Comparison of ENCODE assay signal across 8 cellular contexts in the genomic region with DNA sequence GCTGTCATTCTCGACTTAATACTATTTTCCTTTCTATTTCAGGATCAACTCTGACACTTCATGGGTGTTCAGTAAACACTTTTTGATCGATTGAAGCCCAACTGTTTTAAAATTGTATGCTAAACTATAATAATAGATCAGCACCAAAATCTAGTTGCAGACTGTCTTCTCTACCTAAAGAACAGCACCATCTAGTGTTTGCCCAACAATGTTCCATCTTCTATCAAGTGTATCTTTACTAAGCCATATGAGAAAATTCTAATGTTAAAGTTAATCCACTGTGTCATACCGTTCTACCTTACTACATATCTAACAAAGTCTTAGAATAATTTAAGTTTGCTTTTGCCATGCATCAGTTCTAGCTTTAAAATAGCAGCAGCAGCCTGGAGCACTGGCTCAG.
DNase-seq lines count a peak whose midpoint lies in the region; ATAC-seq and TF ChIP-seq lines count a peak whose summit lies in the region.

No MANE protein-coding gene starts in this region.

- no peak overlapping the region for H3K4me2 ChIP-seq in OCI-LY1 (ENCODE audit: low read length)

- intact Hi-C loops in gastrocnemius medialis (cut with DNase I; ENCODE audit: low total_unique reads): no loop called here

- H3K79me2 ChIP-seq in OCI-LY1 (ENCODE audit: insufficient read depth, low read length): no peaks in the 10 kb centered on the region

- DNase-seq in Ammon's horn (ENCODE audit: low spot score) (peak; percentile 35), HCEC 1CT (peak; percentile 28), erythroblast (lab: John Stamatoyannopoulos, UW) (peak; percentile 5 to 34), gastrocnemius medialis (no peak)
- no peak for DNase-seq in activated naive CD4-positive, alpha-beta T cell treated with anti-CD3 and anti-CD28 coated beads, Interleukin-2, amount 50 U/mL, for 16 hours

- in situ Hi-C loops in gastrocnemius medialis (cut with MboI; ENCODE audit: low sequenced_read_pairs in 4 of 4): no loop called here

- H4K20me1 ChIP-seq in OCI-LY1 (ENCODE audit: insufficient read depth, low read length): no peaks in the 10 kb centered on the region

- H3K9me2 ChIP-seq in OCI-LY1 (ENCODE audit: low read depth, low read length): no peaks in the 10 kb centered on the region

- H3K36me3 ChIP-seq in OCI-LY1 (ENCODE audit: insufficient read depth, low read length): no peaks in the 10 kb centered on the region
- H3K36me3 ChIP-seq in gastrocnemius medialis: no peaks in the 10 kb centered on the region

- H3K27me3 ChIP-seq in OCI-LY1 (ENCODE audit: insufficient read depth, low read length) (no peaks in the 10 kb centered on the region), gastrocnemius medialis (no peaks in the 10 kb centered on the region)

- H3K27ac ChIP-seq in OCI-LY1 (ENCODE audit: low read depth, low read length, poor library complexity, severe bottlenecking): no peak overlapping the region
- H3K27ac ChIP-seq in gastrocnemius medialis: no peak overlapping the region

- no peaks in the 10 kb centered on the region for H3F3A ChIP-seq in OCI-LY1 (ENCODE audit: insufficient read depth, low read length)

- ATAC-seq in gastrocnemius medialis (no peak), HG03521 (IDR thresholded peaks at IDR 0.05; ENCODE audit: unreplicated experiment) (no peak), HG03108 (IDR thresholded peaks at IDR 0.05; ENCODE audit: unreplicated experiment) (no peak)

- no peak for TF ChIP-seq POLR2A in erythroblast (IDR thresholded peaks at IDR 0.05; ENCODE audit: low read length)
- TF ChIP-seq POLR2A in gastrocnemius medialis (IDR thresholded peaks at IDR 0.05): no peak

- H3K4me1 ChIP-seq in OCI-LY1 (ENCODE audit: insufficient read depth, low read length, severe bottlenecking) (no peaks in the 10 kb centered on the region), gastrocnemius medialis (no peaks in the 10 kb centered on the region)

- TF ChIP-seq CTCF in OCI-LY1 (IDR thresholded peaks at IDR 0.05; ENCODE audit: low read length): peak; percentile 52
- peak in 4 of 5 experiments; percentile 24 to 44 (median 37) for TF ChIP-seq CTCF in gastrocnemius medialis (IDR thresholded peaks at IDR 0.05 in 4 of 5, conservative IDR thresholded peaks at IDR 0.05 in 1 of 5)

- no peaks in the 10 kb centered on the region for H3K9me3 ChIP-seq in OCI-LY1 (ENCODE audit: low read length)
- no peaks in the 10 kb centered on the region for H3K9me3 ChIP-seq in gastrocnemius medialis

- H3K9ac ChIP-seq in OCI-LY1 (ENCODE audit: low read length): no peak overlapping the region

- no peak overlapping the region for H2AFZ ChIP-seq in OCI-LY1 (ENCODE audit: low read length)

- no peak overlapping the region for H3K4me3 ChIP-seq in OCI-LY1 (ENCODE audit: low read depth, low read length, poor library complexity, severe bottlenecking)
- no peak overlapping the region for H3K4me3 ChIP-seq in gastrocnemius medialis

Comparison
In these comparisons a context has a peak if more than half of its experiments do, and no peak if none do; other contexts are left out.
1. DNase-seq: peak in Ammon's horn (single experiment), HCEC 1CT (single experiment) and erythroblast (2 of 2); none in gastrocnemius medialis (0 of 2) and activated naive CD4-positive, alpha-beta T cell treated with anti-CD3 and anti-CD28 coated beads, Interleukin-2, amount 50 U/mL, for 16 hours (single experiment).